19 cellular contexts compared by ENCODE assay signal in the genomic region with DNA sequence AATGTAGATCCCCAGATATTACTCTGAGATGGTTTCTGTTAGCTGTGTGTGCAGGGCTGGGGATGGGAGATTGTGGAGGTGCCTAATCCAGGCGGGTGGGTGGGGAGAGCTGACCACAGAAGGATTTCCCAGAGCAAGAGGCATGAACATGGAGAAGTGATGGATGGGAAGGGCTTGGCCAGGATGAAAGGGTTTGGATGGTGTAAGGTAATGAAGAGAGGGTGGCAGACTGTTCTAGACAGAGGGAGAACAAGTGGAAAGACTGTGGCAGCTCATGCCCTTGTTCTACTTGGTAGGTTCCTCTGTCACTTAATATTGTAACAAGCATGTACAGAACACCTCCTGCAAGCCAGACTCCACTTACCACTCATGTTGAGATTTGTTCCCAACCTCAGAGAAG.
"Had no signal": no experiment of that assay in that cellular context is flagged by ENCODE, and none has a peak within 500 bp of the region (broad histone marks: within the 10 kb centered on the region; RNA-seq: fewer than 3 reads in every experiment).

No MANE protein-coding gene starts in this region.

- H3K36me3 ChIP-seq: gastrocnemius medialis, right lobe of liver, thoracic aorta, tibial nerve had no signal

- H3K9me3 ChIP-seq: gastrocnemius medialis, mucosa of descending colon, right lobe of liver, thoracic aorta, tibial nerve had no signal

- H2AFZ ChIP-seq: parathyroid adenoma had no signal

- H3K27me3 ChIP-seq: dorsolateral prefrontal cortex, gastrocnemius medialis, right lobe of liver, tibial nerve had no signal

- H3K4me3 ChIP-seq: dorsolateral prefrontal cortex, gastrocnemius medialis, lung, mucosa of descending colon, right lobe of liver, thoracic aorta, tibial nerve had no signal

- H3K79me2 ChIP-seq: parathyroid adenoma had no signal

- H3K4me1 ChIP-seq: gastrocnemius medialis, parathyroid adenoma, right lobe of liver, tibial nerve had no signal

- FAIRE-seq: colon, kidney, small intestine had no signal

- H3K27ac ChIP-seq: dorsolateral prefrontal cortex, gastrocnemius medialis, parathyroid adenoma, right lobe of liver, thoracic aorta, tibial nerve had no signal

- H3K9ac ChIP-seq: parathyroid adenoma had no signal

- DNase-seq: dorsolateral prefrontal cortex; effector CD4-positive, alpha-beta T cell; gastrocnemius medialis; head of caudate nucleus; kidney; mucosa of descending colon; naive B cell; right lobe of liver; small intestine; stimulated activated CD4-positive, alpha-beta T cell treated with anti-CD3 and anti-CD28 coated beads, Interleukin-15, amount 100 ng/mL, for 24 hours; stimulated activated CD4-positive, alpha-beta T cell treated with anti-CD3 and anti-CD28 coated beads, Interleukin-2, amount 100 ng/mL, for 48 hours; stimulated activated naive B cell treated with anti-CD40 and anti-IgM and Interleukin-4, amounts not matched to agents 10 μg/mL and 1 μg/mL and 100 μg/mL, for 72 hours had no signal

- ATAC-seq: gastrocnemius medialis; left lobe of liver; mucosa of descending colon; natural killer cell treated with Interleukin-12 subunit alpha and Interleukin-12 subunit beta and Interleukin-15 and Interleukin-18, amount 100 ng/mL, for 72 hours; right lobe of liver; stimulated activated naive B cell treated with anti-CD40 and anti-IgM and Interleukin-4, amounts not matched to agents 10 μg/mL and 1 μg/mL and 100 μg/mL, for 72 hours had no signal
